ENCODE assay signal across 22 cellular contexts in the genomic region with DNA sequence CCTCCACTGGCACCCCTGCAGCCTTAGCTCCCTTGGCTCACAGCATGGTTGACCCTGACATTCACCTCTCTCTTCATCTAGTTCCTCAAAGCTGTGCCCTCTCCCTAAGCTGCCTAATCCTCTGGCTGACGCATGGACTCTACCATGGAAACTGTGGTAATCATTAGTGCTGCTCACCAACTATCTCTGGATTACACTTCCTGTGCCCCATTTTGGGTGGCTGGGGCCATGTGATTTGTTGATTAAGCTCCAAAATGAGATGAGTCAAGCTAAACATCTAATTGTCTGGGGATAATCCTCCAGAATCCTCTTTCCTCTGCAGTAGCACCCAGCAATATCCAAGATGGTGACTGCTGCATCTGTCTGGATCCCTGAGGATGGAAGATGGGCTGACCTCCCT.
DNase-seq lines count a peak whose midpoint lies in the region; ATAC-seq, FAIRE-seq and TF ChIP-seq lines count a peak whose summit lies in the region.
"Had no signal": no experiment of that assay in that cellular context is flagged by ENCODE, and none has a peak within 500 bp of the region (broad histone marks: within the 10 kb centered on the region; RNA-seq: fewer than 3 reads in every experiment).

No MANE protein-coding gene starts in this region.

- POLR2A ChIA-PET in RWPE1 (lab: Yijun Ruan, JAX; ENCODE audit: low non-redundant PET) (no interaction called here), HepG2 (lab: Yijun Ruan, JAX) (no interaction called here)

- peak; percentile 69 for DNase-seq in D341Med (ENCODE audit: low spot score)
- DNase-seq in NCI-H82 (lab: John Stamatoyannopoulos, UW), result peak; percentile 98
- peak; percentile 81 for DNase-seq in WERI-Rb-1
- no peak for DNase-seq in RWPE1 (ENCODE audit: low spot score)
- no peak for DNase-seq in HepG2 (ENCODE audit: low spot score)
- DNase-seq: Caco-2; CD4-positive, CD25-positive, alpha-beta regulatory T cell; CD8-positive, alpha-beta T cell; DMS53; DMS79 treated with DMSO at 0.1 percent for 48 hours; GF-D8; GM23248; H7; HCEC 1CT had no signal

- H4K20me1 ChIP-seq in HepG2 (ENCODE audit: insufficient read depth, low read length), result no peaks in the 10 kb centered on the region
- H4K20me1 ChIP-seq: BLaER1 had no signal

- ATAC-seq in HG02885 (IDR thresholded peaks at IDR 0.05; ENCODE audit: poor library complexity, unreplicated experiment) (no peak), HepG2 (no peak)
- ATAC-seq: CD8-positive, alpha-beta T cell had no signal

- CTCF ChIA-PET in RWPE1 (lab: Yijun Ruan, JAX), result no interaction called here
- CTCF ChIA-PET in HepG2 (lab: Yijun Ruan, JAX; ENCODE audit: low intra/inter-chr PET ratio, low total read pairs), result no interaction called here

- no peak for TF ChIP-seq RAD21 in HepG2 (CRISPR knock-in tag; IDR thresholded peaks at IDR 0.05)

- H3K4me3 ChIP-seq in WERI-Rb-1 (ENCODE audit: low read depth, low read length) (no peak overlapping the region), HepG2 (replicated peaks in 1 of 3; ENCODE audit: insufficient read depth in 1 of 3, low read depth in 2 of 3, low read length in 3 of 3) (no peak overlapping the region)
- H3K4me3 ChIP-seq: BLaER1, GM23248 had no signal

- 0% methylated on average over 1 of the region's 1 CpG for WGBS in HepG2 (ENCODE audit: low lambda C conversion rate)

- no peaks in the 10 kb centered on the region for H3K27me3 ChIP-seq in WERI-Rb-1 (ENCODE audit: insufficient read depth, low read depth, severe bottlenecking)
- H3K27me3 ChIP-seq in HepG2 (ENCODE audit: control insufficient read depth in 1 of 2, insufficient read depth in 2 of 2, low read length in 2 of 2), result no peaks in the 10 kb centered on the region
- H3K27me3 ChIP-seq: BLaER1 had no signal

- in situ Hi-C loops in HepG2 (cut with HindIII; ENCODE audit: extremely low pct_ligation_motif_present, low pct_unique_long_range_greater_than_20kb), result no loop called here

- H2AFZ ChIP-seq in HepG2 (ENCODE audit: low read length), result no peak overlapping the region
- H2AFZ ChIP-seq: GM23248 had no signal

- TF ChIP-seq CTCF in WERI-Rb-1 (IDR thresholded peaks at IDR 0.05; ENCODE audit: low read depth, low read length), result no peak
- no peak for TF ChIP-seq CTCF in RWPE1 (conservative IDR thresholded peaks at IDR 0.05; ENCODE audit: low read depth)
- TF ChIP-seq CTCF in HepG2 (CRISPR knock-in tag; IDR thresholded peaks at IDR 0.05), result no peak

- intact Hi-C loops in HepG2 (cut with micrococcal nuclease; ENCODE audit: unreplicated experiment), result no loop called here

- no peaks in the 10 kb centered on the region for H3K4me1 ChIP-seq in HepG2 (ENCODE audit: insufficient read depth, low read length)
- H3K4me1 ChIP-seq: BLaER1, Caco-2 had no signal

- no peaks in the 10 kb centered on the region for H3K79me2 ChIP-seq in HepG2 (ENCODE audit: insufficient read depth, low read length)

- no TSS peak for BruUV-seq in HepG2 (replicated peaks; lab: Mats Ljungman, UMichigan)

- no peak overlapping the region for H3K27ac ChIP-seq in WERI-Rb-1
- no peak overlapping the region for H3K27ac ChIP-seq in RWPE1
- no peak overlapping the region for H3K27ac ChIP-seq in HepG2 (ENCODE audit: extremely low read length, insufficient read depth, low read length)
- H3K27ac ChIP-seq: 22Rv1, BLaER1, C4-2B, GM23248 had no signal

- H3K9me3 ChIP-seq in WERI-Rb-1 (ENCODE audit: severe bottlenecking) (no peaks in the 10 kb centered on the region), HepG2 (ENCODE audit: low read length) (peaks cover 24% of the 10 kb centered on the region)
- H3K9me3 ChIP-seq: Caco-2 had no signal

- no peaks in the 10 kb centered on the region for H3K36me3 ChIP-seq in WERI-Rb-1
- H3K36me3 ChIP-seq in HepG2 (replicated peaks in 1 of 2; ENCODE audit: control insufficient read depth in 1 of 2, insufficient read depth in 2 of 2, low read length in 2 of 2), result no peaks in the 10 kb centered on the region; a peak in 1 of 5 replicates
- H3K36me3 ChIP-seq: BLaER1 had no signal

- no peak overlapping the region for H3K4me2 ChIP-seq in HepG2 (ENCODE audit: low read depth, low read length)
- H3K4me2 ChIP-seq: BLaER1 had no signal

- H3K9ac ChIP-seq in HepG2 (ENCODE audit: insufficient read depth, low read depth, low read length), result no peak overlapping the region
- H3K9ac ChIP-seq: BLaER1, GM23248 had no signal

- FAIRE-seq in HepG2 (lab: Jason Lieb, UNC), result no peak
- FAIRE-seq: A204.1, GM12891, GM18507, H1 had no signal

- TF ChIP-seq POLR2A in HepG2 (IDR thresholded peaks at IDR 0.05; ENCODE audit: insufficient read depth in 1 of 2, low read depth in 2 of 2, low read length in 2 of 2), result no peak

- TF ChIP-seq EP300 in HepG2 (IDR thresholded peaks at IDR 0.05; ENCODE audit: low read depth in 2 of 2, low read length in 2 of 2), result no peak
- no peak for TF ChIP-seq EP300 in HepG2 (CRISPR knock-in tag; IDR thresholded peaks at IDR 0.05; ENCODE audit: borderline replicate concordance)

TF ChIP-seq in HepG2, 621 proteins besides CTCF, POLR2A, EP300 and RAD21:
- TF ChIP-seq HNRNPK (IDR thresholded peaks at IDR 0.05; ENCODE audit: low read depth, low read length, poor library complexity, severe bottlenecking) (no peak), ZBTB7A (CRISPR knock-in tag; IDR thresholded peaks at IDR 0.05) (no peak)

Comparison
In these comparisons a context has a peak if more than half of its experiments do, and no peak if none do; other contexts are left out.
1. DNase-seq: peak in D341Med (single experiment), NCI-H82 (single experiment) and WERI-Rb-1 (single experiment); none in RWPE1 (single experiment) and HepG2 (single experiment).